17 cellular contexts compared by ENCODE assay signal in the genomic region with DNA sequence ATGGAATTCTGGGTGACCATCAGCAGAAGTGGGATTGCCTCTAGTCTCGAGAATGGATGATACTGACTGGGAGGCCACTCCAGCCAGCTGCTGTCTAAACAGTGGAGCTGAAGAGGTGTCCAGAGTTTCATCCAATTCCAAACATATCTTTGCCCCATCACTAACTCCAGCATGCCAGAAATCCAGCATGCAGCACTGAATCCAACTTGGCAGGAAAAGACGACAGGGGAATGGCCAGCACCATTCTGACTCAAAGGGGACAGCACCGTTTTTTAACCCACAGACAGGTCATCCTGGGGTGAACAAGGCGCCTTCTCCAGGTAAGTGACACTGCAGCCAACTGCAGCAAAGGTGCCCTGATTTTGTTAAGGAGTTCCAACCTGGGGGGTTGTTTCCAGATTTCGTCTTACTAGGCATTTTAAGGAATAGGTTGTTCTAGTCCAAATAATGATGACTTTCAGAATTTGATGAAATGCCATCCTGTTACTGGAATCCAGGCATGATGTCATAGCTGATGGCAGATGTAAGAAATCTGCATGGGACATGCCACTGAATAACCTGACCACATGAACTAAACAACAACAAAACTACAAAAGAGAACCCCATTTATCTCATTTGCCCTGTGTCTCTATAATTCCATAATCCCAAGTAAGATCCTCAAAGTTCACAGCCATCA. TPM values are rescaled to one million over a fixed set of nuclear protein-coding genes. Genes with fewer than 3 reads are reported as not detected.
A peak's percentile ranks its signal among the peaks of the same experiment; 100 is the strongest.
DNase-seq lines count a peak whose midpoint lies in the region; ATAC-seq and TF ChIP-seq lines count a peak whose summit lies in the region.
"Had no signal": no experiment of that assay in that cellular context is flagged by ENCODE, and none has a peak within 500 bp of the region (broad histone marks: within the 10 kb centered on the region; RNA-seq: fewer than 3 reads in every experiment).

No MANE protein-coding gene starts in this region.

- H3K4me1 Mint-ChIP-seq in osteocyte (ENCODE audit: unreplicated experiment) = no peaks in the 10 kb centered on the region
- H3K4me1 Mint-ChIP-seq in CD4-positive, alpha-beta T cell (ENCODE audit: low read depth) = no peaks in the 10 kb centered on the region

- 65 to 67% methylated on average over 1 to 2 of the region's 5 CpGs for WGBS in gastroesophageal sphincter (ENCODE audit: low coverage in 1 of 2), 2 donors

- no peak overlapping the region for H3K27ac ChIP-seq in HEK293 (ENCODE audit: extremely low read depth, low read depth, low read length)
- H3K27ac ChIP-seq in fibroblast of lung (ENCODE audit: insufficient read depth, low read length) = no peak overlapping the region
- no peak overlapping the region for H3K27ac ChIP-seq in CD4-positive, alpha-beta T cell (ENCODE audit: low read depth, low read length)
- no peak overlapping the region for H3K27ac ChIP-seq in gastroesophageal sphincter
- H3K27ac ChIP-seq: SK-N-MC had no signal

- H4K20me1 ChIP-seq in fibroblast of lung (ENCODE audit: control insufficient read depth, extremely low read depth, insufficient read depth, low read length) = no peaks in the 10 kb centered on the region

- no peak overlapping the region for H3K4me2 ChIP-seq in fibroblast of lung (ENCODE audit: extremely low read depth, insufficient read depth, low read length)
- H3K4me2 ChIP-seq: GM23338 had no signal

- no peaks in the 10 kb centered on the region for H3K27me3 Mint-ChIP-seq in osteocyte (ENCODE audit: unreplicated experiment)
- H3K27me3 Mint-ChIP-seq in CD4-positive, alpha-beta T cell = peaks cover 29% of the 10 kb centered on the region

- no peaks in the 10 kb centered on the region for H3K79me2 ChIP-seq in fibroblast of lung (ENCODE audit: control insufficient read depth, insufficient read depth, low read length)

- TF ChIP-seq CTCF in HEK293 (tag by site-specific recombination; IDR thresholded peaks at IDR 0.05) = no peak
- TF ChIP-seq CTCF in fibroblast of lung (conservative IDR thresholded peaks at IDR 0.05 in 1 of 2, IDR thresholded peaks at IDR 0.05 in 1 of 2; ENCODE audit: low read depth in 1 of 2, low read length in 2 of 2) = no peak
- no peak for TF ChIP-seq CTCF in osteocyte (IDR thresholded peaks at IDR 0.05)
- no peak for TF ChIP-seq CTCF in CD4-positive, alpha-beta T cell (IDR thresholded peaks at IDR 0.05)
- no peak for TF ChIP-seq CTCF in gastroesophageal sphincter (IDR thresholded peaks at IDR 0.05)

- no peak overlapping the region for H3K4me3 Mint-ChIP-seq in osteocyte (ENCODE audit: unreplicated experiment)
- no peak overlapping the region for H3K4me3 Mint-ChIP-seq in CD4-positive, alpha-beta T cell
- H3K4me3 Mint-ChIP-seq: GM23338 had no signal

- no peak for TF ChIP-seq EP300 in gastroesophageal sphincter (IDR thresholded peaks at IDR 0.05)

- no peak overlapping the region for H3K9ac ChIP-seq in fibroblast of lung (ENCODE audit: insufficient read depth, low read length)

- intact Hi-C loops in CD4-positive, alpha-beta T cell (cut with DNase I, micrococcal nuclease) = no loop called here

- H3K4me3 ChIP-seq in HEK293 (ENCODE audit: low read depth, low read length) = no peak overlapping the region
- no peak overlapping the region for H3K4me3 ChIP-seq in fibroblast of lung (replicated peaks in 1 of 4; ENCODE audit: control extremely low read depth in 1 of 4, insufficient read depth in 1 of 4, low read depth in 3 of 4, low read length in 4 of 4)
- H3K4me3 ChIP-seq in gastroesophageal sphincter = no peak overlapping the region
- H3K4me3 ChIP-seq: GM23338, SK-N-MC had no signal

- H3K9me3 Mint-ChIP-seq in osteocyte (ENCODE audit: unreplicated experiment) = no peaks in the 10 kb centered on the region
- no peaks in the 10 kb centered on the region for H3K9me3 Mint-ChIP-seq in CD4-positive, alpha-beta T cell
- H3K9me3 Mint-ChIP-seq: GM23338 had no signal

- H2AFZ ChIP-seq in fibroblast of lung (ENCODE audit: low read length) = no peak overlapping the region
- H2AFZ ChIP-seq: GM23338 had no signal

- H3K9me3 ChIP-seq in HEK293 (ENCODE audit: control insufficient read depth, insufficient read depth, low read depth, low read length) (no peaks in the 10 kb centered on the region), fibroblast of lung (ENCODE audit: control insufficient read depth, insufficient read depth, low read depth, low read length) (no peaks in the 10 kb centered on the region), gastroesophageal sphincter (no peaks in the 10 kb centered on the region)
- no peaks in the 10 kb centered on the region for H3K9me3 ChIP-seq in CD4-positive, alpha-beta T cell (ENCODE audit: control insufficient read depth, low read length)

- H3K4me1 ChIP-seq in HEK293 (ENCODE audit: control insufficient read depth, insufficient read depth, low read length) (no peaks in the 10 kb centered on the region), fibroblast of lung (ENCODE audit: control insufficient read depth, extremely low read depth, insufficient read depth, low read length) (no peaks in the 10 kb centered on the region), gastroesophageal sphincter (no peaks in the 10 kb centered on the region)

- POLR2A ChIA-PET in HEK293 (lab: Yijun Ruan, JAX) = no interaction called here
- POLR2A ChIA-PET in CD4-positive, alpha-beta T cell (lab: Charles Lee) = no interaction called here

- H3K36me3 ChIP-seq in HEK293 (ENCODE audit: control insufficient read depth in 2 of 2, insufficient read depth in 1 of 2, low read length in 2 of 2) (no peaks in the 10 kb centered on the region), fibroblast of lung (ENCODE audit: control insufficient read depth, insufficient read depth, low read length) (no peaks in the 10 kb centered on the region), gastroesophageal sphincter (peaks cover 0 to 28% of the 10 kb centered on the region in 2 donors)

- peak; percentile 34 for DNase-seq in astrocyte of the hippocampus (ENCODE audit: low read depth, low spot score)
- DNase-seq in fibroblast of lung (ENCODE audit: low read depth in 2 of 2) = peak; percentile 30 to 55
- peak; percentile 59 for DNase-seq in osteocyte (ENCODE audit: extremely low spot score, unreplicated experiment)
- no peak for DNase-seq in CD4-positive, alpha-beta T cell
- DNase-seq in GM19240 (ENCODE audit: insufficient read length, low spot score) = no peak
- DNase-seq: Calu3, Karpas-422, MM.1S, NCI-H1092 treated with DMSO at 0.1 percent for 48 hours, NCI-H2081 treated with DMSO at 0.1 percent for 48 hours had no signal

- CTCF ChIA-PET in HEK293 (lab: Yijun Ruan, JAX) = interaction anchor here (0.7 to 5.2 kb wide), 2 partner anchors 12 to 182 kb away, joined by 3 to 35 read pairs; no protein-coding TSS in a partner anchor
- CTCF ChIA-PET in CD4-positive, alpha-beta T cell (lab: Charles Lee) = no interaction called here

- H3K36me3 Mint-ChIP-seq in osteocyte (ENCODE audit: unreplicated experiment) = peaks cover 7% of the 10 kb centered on the region
- H3K36me3 Mint-ChIP-seq in CD4-positive, alpha-beta T cell (ENCODE audit: low read depth) = no peaks in the 10 kb centered on the region

- no peaks in the 10 kb centered on the region for H3K27me3 ChIP-seq in fibroblast of lung (ENCODE audit: control insufficient read depth, insufficient read depth, low read length)
- peaks cover 12% of the 10 kb centered on the region for H3K27me3 ChIP-seq in CD4-positive, alpha-beta T cell (ENCODE audit: control insufficient read depth, insufficient read depth, low read length)
- no peaks in the 10 kb centered on the region for H3K27me3 ChIP-seq in gastroesophageal sphincter

- no peak for TF ChIP-seq POLR2A in gastroesophageal sphincter (IDR thresholded peaks at IDR 0.05)

- no peak overlapping the region for H3K27ac Mint-ChIP-seq in osteocyte (ENCODE audit: unreplicated experiment)
- H3K27ac Mint-ChIP-seq in CD4-positive, alpha-beta T cell = no peak overlapping the region
- H3K27ac Mint-ChIP-seq: GM23338 had no signal

- ATAC-seq in CD4-positive, alpha-beta T cell (ENCODE audit: poor library complexity) = no peak
- ATAC-seq in gastroesophageal sphincter = no peak
- ATAC-seq in HG02798 (IDR thresholded peaks at IDR 0.05; ENCODE audit: poor library complexity, unreplicated experiment) = no peak
- ATAC-seq: GM23338, Panc1, Right ventricle myocardium inferior had no signal

TF ChIP-seq in HEK293, 187 proteins besides CTCF, POLR2A, EP300 and RAD21:
- TF ChIP-seq, protein P1, sequence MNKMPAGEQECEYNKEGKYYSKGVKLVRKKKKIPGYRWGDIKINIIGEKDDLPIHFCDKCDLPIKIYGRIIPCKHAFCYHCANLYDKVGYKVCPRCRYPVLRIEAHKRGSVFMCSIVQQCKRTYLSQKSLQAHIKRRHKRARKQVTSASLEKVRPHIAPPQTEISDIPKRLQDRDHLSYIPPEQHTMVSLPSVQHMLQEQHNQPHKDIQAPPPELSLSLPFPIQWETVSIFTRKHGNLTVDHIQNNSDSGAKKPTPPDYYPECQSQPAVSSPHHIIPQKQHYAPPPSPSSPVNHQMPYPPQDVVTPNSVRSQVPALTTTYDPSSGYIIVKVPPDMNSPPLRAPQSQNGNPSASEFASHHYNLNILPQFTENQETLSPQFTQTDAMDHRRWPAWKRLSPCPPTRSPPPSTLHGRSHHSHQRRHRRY (tag by site-specific recombination; IDR thresholded peaks at IDR 0.05) = no peak
- TF ChIP-seq ZNF19 (tag by site-specific recombination; IDR thresholded peaks at IDR 0.05; ENCODE audit: low read depth) (no peak), ZNF169 (tag by site-specific recombination; IDR thresholded peaks at IDR 0.05) (no peak), PRDM1 (tag by site-specific recombination; IDR thresholded peaks at IDR 0.05) (no peak), SP3 (tag by site-specific recombination; IDR thresholded peaks at IDR 0.05) (no peak)
- TF ChIP-seq, protein P2, sequence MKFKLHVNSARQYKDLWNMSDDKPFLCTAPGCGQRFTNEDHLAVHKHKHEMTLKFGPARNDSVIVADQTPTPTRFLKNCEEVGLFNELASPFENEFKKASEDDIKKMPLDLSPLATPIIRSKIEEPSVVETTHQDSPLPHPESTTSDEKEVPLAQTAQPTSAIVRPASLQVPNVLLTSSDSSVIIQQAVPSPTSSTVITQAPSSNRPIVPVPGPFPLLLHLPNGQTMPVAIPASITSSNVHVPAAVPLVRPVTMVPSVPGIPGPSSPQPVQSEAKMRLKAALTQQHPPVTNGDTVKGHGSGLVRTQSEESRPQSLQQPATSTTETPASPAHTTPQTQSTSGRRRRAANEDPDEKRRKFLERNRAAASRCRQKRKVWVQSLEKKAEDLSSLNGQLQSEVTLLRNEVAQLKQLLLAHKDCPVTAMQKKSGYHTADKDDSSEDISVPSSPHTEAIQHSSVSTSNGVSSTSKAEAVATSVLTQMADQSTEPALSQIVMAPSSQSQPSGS (tag by site-specific recombination; IDR thresholded peaks at IDR 0.05; ENCODE audit: low read depth) = peak; percentile 24; the same call in 1 of the 2 replicates

RNA-seq across cellular contexts. Expression of a gene that starts 32.3 kb away (rescaled TPM):
- total RNA-seq in fibroblast of lung (118 and 126 TPM in 2 replicates), osteocyte (35.4 and 35.7 TPM in 2 replicates), gastroesophageal sphincter (10 to 100 TPM; 37.6 to 96.6 (median 66.5) TPM)
- polyA plus RNA-seq in fibroblast of lung = 83.3 and 108 TPM in 2 replicates
- 61.2 and 87.9 TPM in 2 replicates for polyA plus RNA-seq in fibroblast of lung (2012)
- polyA minus RNA-seq in fibroblast of lung (ENCODE audit: low replicate concordance) = 29.5 and 39.9 TPM in 2 replicates
- total RNA-seq in CD4-positive, alpha-beta T cell = not detected

Comparison
In these comparisons a context has a peak if more than half of its experiments do, and no peak if none do; other contexts are left out.
1. DNase-seq: peak in astrocyte of the hippocampus (single experiment), fibroblast of lung (2 of 2) and osteocyte (single experiment); none in CD4-positive, alpha-beta T cell (0 of 10) and GM19240 (single experiment).
2. RNA of a gene that starts 32.3 kb away (total RNA-seq): 118 to 126 TPM in fibroblast of lung, 37.6 to 96.6 TPM in gastroesophageal sphincter and 35.4 to 35.7 TPM in osteocyte; not detected in CD4-positive, alpha-beta T cell; every median in the first group is over 10 times any median in the second.